Comparison of ENCODE assay signal across 9 cellular contexts in genomic region chr22:36546092-36546804, GRCh38. TPM values are rescaled to one million over a fixed set of nuclear protein-coding genes. Genes with fewer than 3 reads are reported as not detected.
DNase-seq lines count a peak whose midpoint lies in the region; ATAC-seq and TF ChIP-seq lines count a peak whose summit lies in the region.
"Had no signal": no experiment of that assay in that cellular context is flagged by ENCODE, and none has a peak within 500 bp of the region (broad histone marks: within the 10 kb centered on the region; RNA-seq: fewer than 3 reads in every experiment).

No MANE protein-coding gene starts in this region.

- CTCF ChIA-PET in Caco-2 (lab: Charles Lee) = interaction anchor here (0.6 to 1.3 kb wide), 2 partner anchors 229 to 310 kb away, joined by 3 to 7 read pairs; no protein-coding TSS in a partner anchor

- H3K36me3 Mint-ChIP-seq in Caco-2 (ENCODE audit: insufficient read depth, unreplicated experiment) = no peaks in the 10 kb centered on the region
- H3K36me3 Mint-ChIP-seq in HFFc6 (ENCODE audit: low read depth) = no peaks in the 10 kb centered on the region

- no peaks in the 10 kb centered on the region for H3K9me3 ChIP-seq in Caco-2

- H3K4me1 ChIP-seq in Caco-2 = peaks cover 2% of the 10 kb centered on the region

- H3K9me3 Mint-ChIP-seq in Caco-2 (ENCODE audit: unreplicated experiment) = no peaks in the 10 kb centered on the region
- H3K9me3 Mint-ChIP-seq in HFFc6 = no peaks in the 10 kb centered on the region
- H3K9me3 Mint-ChIP-seq in stimulated activated naive CD8-positive, alpha-beta T cell treated with anti-CD3 and anti-CD28 coated beads, Interleukin-15, amount 100 ng/mL, for 72 hours = no peaks in the 10 kb centered on the region
- H3K9me3 Mint-ChIP-seq: T-helper 1 cell treated with Interleukin-12 subunit alpha and Interleukin-12 subunit beta and Interleukin-4 antibody, amounts not matched to agents 30 μg/mL and 1 μg/mL, for 36 hours had no signal

- H3K4me1 Mint-ChIP-seq in Caco-2 (ENCODE audit: low read depth, unreplicated experiment) (peaks cover 10% of the 10 kb centered on the region), HFFc6 (ENCODE audit: low read depth) (peaks cover 68% of the 10 kb centered on the region)
- H3K4me1 Mint-ChIP-seq in stimulated activated naive CD8-positive, alpha-beta T cell treated with anti-CD3 and anti-CD28 coated beads, Interleukin-15, amount 100 ng/mL, for 72 hours = peaks cover 27% of the 10 kb centered on the region

- H3K4me3 Mint-ChIP-seq in Caco-2 (ENCODE audit: unreplicated experiment) (peak overlapping the region; percentile 60), HFFc6 (peak overlapping the region; percentile 23; the same call in 1 of the 2 replicates)
- H3K4me3 Mint-ChIP-seq in stimulated activated naive CD8-positive, alpha-beta T cell treated with anti-CD3 and anti-CD28 coated beads, Interleukin-15, amount 100 ng/mL, for 72 hours = no peak overlapping the region
- H3K4me3 Mint-ChIP-seq: T-helper 1 cell treated with Interleukin-12 subunit alpha and Interleukin-12 subunit beta and Interleukin-4 antibody, amounts not matched to agents 30 μg/mL and 1 μg/mL, for 36 hours had no signal

- H3K27ac Mint-ChIP-seq in Caco-2 (ENCODE audit: unreplicated experiment) (no peak overlapping the region), HFFc6 (no peak overlapping the region; the same call in none of the 2 replicates)
- H3K27ac Mint-ChIP-seq in stimulated activated naive CD8-positive, alpha-beta T cell treated with anti-CD3 and anti-CD28 coated beads, Interleukin-15, amount 100 ng/mL, for 72 hours = no peak overlapping the region
- H3K27ac Mint-ChIP-seq: T-helper 1 cell treated with Interleukin-12 subunit alpha and Interleukin-12 subunit beta and Interleukin-4 antibody, amounts not matched to agents 30 μg/mL and 1 μg/mL, for 36 hours had no signal

- peak; percentile 62 for ATAC-seq in stimulated activated naive CD8-positive, alpha-beta T cell treated with anti-CD3 and anti-CD28 coated beads, Interleukin-15, amount 100 ng/mL, for 72 hours
- no peak for ATAC-seq in HG03457 (IDR thresholded peaks at IDR 0.05; ENCODE audit: unreplicated experiment)
- no peak for ATAC-seq in HG02870 (IDR thresholded peaks at IDR 0.05; ENCODE audit: unreplicated experiment)

- peak; percentile 68 to 72 for DNase-seq in Caco-2
- peak; percentile 36 for DNase-seq in HFFc6
- peak; percentile 91 for DNase-seq in OCI-M1 (lab: John Stamatoyannopoulos, UW)
- peak; percentile 47 for DNase-seq in astrocyte of the spinal cord (ENCODE audit: low read depth, low spot score)
- peak; percentile 81 for DNase-seq in islet precursor cell
- DNase-seq in stimulated activated naive CD8-positive, alpha-beta T cell treated with anti-CD3 and anti-CD28 coated beads, Interleukin-15, amount 100 ng/mL, for 72 hours = peak; percentile 31 to 39

- H3K4me3 ChIP-seq in Caco-2 (ENCODE audit: low read depth, low read length) (no peak overlapping the region), astrocyte of the spinal cord (ENCODE audit: low read depth, low read length) (no peak overlapping the region)

- POLR2A ChIA-PET in Caco-2 (lab: Charles Lee) = interaction anchor here (0.9 kb wide), 1 partner anchor 17 kb away, joined by 7 read pairs; the partner anchor contains the start of gene EIF3D

- no TSS peak for BruUV-seq in Caco-2 (replicated peaks; lab: Mats Ljungman, UMichigan)

- H3K27me3 ChIP-seq in Caco-2 (replicated peaks; ENCODE audit: control insufficient read depth, insufficient read depth, low read length) = no peaks in the 10 kb centered on the region

- intact Hi-C loops in Caco-2 (cut with micrococcal nuclease; ENCODE audit: unreplicated experiment) = no loop called here

- no peaks in the 10 kb centered on the region for H3K36me3 ChIP-seq in Caco-2 (ENCODE audit: control insufficient read depth, insufficient read depth, low read length)

- in situ Hi-C loops in astrocyte of the spinal cord (cut with HindIII; ENCODE audit: low sequenced_read_pairs) = no loop called here

- TF ChIP-seq CTCF in Caco-2 (IDR thresholded peaks at IDR 0.05; ENCODE audit: insufficient read depth in 1 of 2, low read depth in 1 of 2, low read length in 1 of 2, severe bottlenecking in 1 of 2, unreplicated experiment in 1 of 2) = peak; percentile 69 to 74
- peak; percentile 81 for TF ChIP-seq CTCF in HFFc6 (IDR thresholded peaks at IDR 0.05)
- TF ChIP-seq CTCF in astrocyte of the spinal cord (IDR thresholded peaks at IDR 0.05; ENCODE audit: low read depth, low read length) = peak; percentile 62

- H3K27me3 Mint-ChIP-seq in Caco-2 (ENCODE audit: insufficient read depth, unreplicated experiment) (peaks cover 6% of the 10 kb centered on the region), HFFc6 (ENCODE audit: insufficient read depth) (peaks cover 12% of the 10 kb centered on the region)
- peaks cover 29% of the 10 kb centered on the region for H3K27me3 Mint-ChIP-seq in stimulated activated naive CD8-positive, alpha-beta T cell treated with anti-CD3 and anti-CD28 coated beads, Interleukin-15, amount 100 ng/mL, for 72 hours

RNA-seq across cellular contexts. Expression of gene EIF3D, which starts 17.3 kb away (rescaled TPM):
- 240 and 250 TPM in 2 replicates for total RNA-seq in Caco-2 (2022)
- 100 to 1,000 TPM; 163 to 177 (median 172) TPM for total RNA-seq in HFFc6 (2021; fragmentation: NEBNext Ultra II Directional; extraction: Animal tissue kit (Norgen Biotek cat#: 25700))

RNA-seq across cellular contexts. Expression of gene FOXRED2, which starts 39.4 kb away (rescaled TPM):
- total RNA-seq in Caco-2 (2022) = 182 and 220 TPM in 2 replicates
- total RNA-seq in HFFc6 (2021; fragmentation: NEBNext Ultra II Directional; extraction: Animal tissue kit (Norgen Biotek cat#: 25700)) = 1 to 10 TPM; 2.8 to 4.7 (median 4.2) TPM

Comparison
In these comparisons a context has a peak if more than half of its experiments do, and no peak if none do; other contexts are left out.
1. DNase-seq: peak in every context shown above with its lines; median percentile 91 in OCI-M1; 81 in islet precursor cell; 70 in Caco-2; 47 in astrocyte of the spinal cord; 36 in HFFc6; 35 in stimulated activated naive CD8-positive, alpha-beta T cell treated with anti-CD3 and anti-CD28 coated beads, Interleukin-15, amount 100 ng/mL, for 72 hours.
2. H3K4me3 Mint-ChIP-seq: peak in Caco-2 (single experiment) and HFFc6 (single experiment); none in stimulated activated naive CD8-positive, alpha-beta T cell treated with anti-CD3 and anti-CD28 coated beads, Interleukin-15, amount 100 ng/mL, for 72 hours (0 of 2).
3. RNA of gene FOXRED2, which starts 39.4 kb away (total RNA-seq): 182 to 220 TPM in Caco-2; 2.8 to 4.7 TPM in HFFc6; every median in the first group is over 10 times any median in the second.
4. Peak in every context shown above with its lines, with median percentiles within 50 percentile points of each other: CTCF ChIP-seq.